30 cellular contexts compared by ENCODE assay signal in genomic region chr18:36365836-36366775, GRCh38.
DNase-seq lines count a peak whose midpoint lies in the region; ATAC-seq and TF ChIP-seq lines count a peak whose summit lies in the region.
"Had no signal": no experiment of that assay in that cellular context is flagged by ENCODE, and none has a peak within 500 bp of the region (broad histone marks: within the 10 kb centered on the region; RNA-seq: fewer than 3 reads in every experiment).

No MANE protein-coding gene starts in this region.

- peak overlapping the region; percentile 64 for H3K27ac ChIP-seq in left ventricle myocardium inferior (replicated peaks)
- H3K27ac ChIP-seq in coronary artery: peak overlapping the region; percentile 10 to 85
- H3K27ac ChIP-seq in PC-9: no peak overlapping the region
- H3K27ac ChIP-seq: BLaER1 had no signal

- no peaks in the 10 kb centered on the region for H3F3A ChIP-seq in PC-9 (ENCODE audit: insufficient read depth, low read depth)

- ATAC-seq in left cardiac atrium (no peak), HG02885 (IDR thresholded peaks at IDR 0.05; ENCODE audit: poor library complexity, unreplicated experiment) (peak; percentile 48), HG02610 (IDR thresholded peaks at IDR 0.05; ENCODE audit: unreplicated experiment) (no peak)
- ATAC-seq: GM23338; HepG2; naive thymus-derived CD8-positive, alpha-beta T cell; T-cell had no signal

- H3K27me3 ChIP-seq in left ventricle myocardium inferior (ENCODE audit: low read depth): no peaks in the 10 kb centered on the region
- no peaks in the 10 kb centered on the region for H3K27me3 ChIP-seq in PC-9 (ENCODE audit: insufficient read depth, low read depth)
- H3K27me3 ChIP-seq: BLaER1 had no signal

- POLR2A ChIA-PET in PC-9 (lab: Charles Lee; ENCODE audit: unreplicated experiment): no interaction called here

- no peak overlapping the region for H3K4me2 ChIP-seq in PC-9
- H3K4me2 ChIP-seq: BLaER1, GM23338 had no signal

- BruUV-seq in PC-9 (replicated peaks; lab: Mats Ljungman, UMichigan): no TSS peak

- H3K36me3 ChIP-seq in left ventricle myocardium inferior (no peaks in the 10 kb centered on the region), PC-9 (ENCODE audit: low read depth) (no peaks in the 10 kb centered on the region)
- H3K36me3 ChIP-seq: BLaER1 had no signal

- intact Hi-C loops in left ventricle myocardium inferior (cut with micrococcal nuclease): no loop called here
- intact Hi-C loops in left cardiac atrium (cut with DNase I): no loop called here
- intact Hi-C loops in PC-9 (cut with micrococcal nuclease; ENCODE audit: unreplicated experiment): no loop called here

- CTCF ChIA-PET in PC-9 (lab: Charles Lee): no interaction called here

- no peak overlapping the region for H3K4me3 ChIP-seq in left ventricle myocardium inferior
- no peak overlapping the region for H3K4me3 ChIP-seq in coronary artery
- H3K4me3 ChIP-seq in PC-9: no peak overlapping the region
- H3K4me3 ChIP-seq: BLaER1, GM23338 had no signal

- H4K20me1 ChIP-seq in PC-9 (ENCODE audit: insufficient read depth): no peaks in the 10 kb centered on the region
- H4K20me1 ChIP-seq: BLaER1 had no signal

- DNase-seq in left ventricle myocardium inferior (no peak), left cardiac atrium (no peak), coronary artery (ENCODE audit: low spot score) (no peak), NOMO-1 treated with DMSO at 0.1 percent for 48 hours (lab: John Stamatoyannopoulos, UW; ENCODE audit: unreplicated experiment) (no peak), NCI-H748 (lab: John Stamatoyannopoulos, UW; ENCODE audit: unreplicated experiment) (no peak), PC-9 (no peak)
- DNase-seq: ACHN; activated CD4-positive, alpha-beta T cell treated with anti-CD3 and anti-CD28 coated beads, Interleukin-2, amount 50 U/mL, for 48 hours; activated CD8-positive, alpha-beta memory T cell treated with anti-CD3 and anti-CD28 coated beads, Interleukin-2, amount 50 U/mL, for 4 hours; activated effector memory CD4-positive, alpha-beta T cell treated with Interleukin-2 at 50 U/mL for 16 hours; activated naive CD8-positive, alpha-beta T cell treated with anti-CD3 and anti-CD28 coated beads, Interleukin-2, amount 10 ng/mL, durations not matched to agents 7 days and 5 days; DMS79; effector CD4-positive, alpha-beta T cell; erythroblast; foreskin melanocyte; GF-D8; hippocampal formation; naive thymus-derived CD8-positive, alpha-beta T cell; NCI-H1092 treated with DMSO at 0.1 percent for 48 hours; NCI-H1930; NCI-H226; SHP77 treated with DMSO at 0.1 percent for 48 hours; small intestine; stimulated activated CD4-positive, alpha-beta T cell treated with anti-CD3 and anti-CD28 coated beads, Interleukin-1b, Interleukin-23, amount 100 ng/mL, for 48 hours; T-cell had no signal

- H3K4me1 ChIP-seq in left ventricle myocardium inferior (peaks cover 46% of the 10 kb centered on the region), PC-9 (replicated peaks; ENCODE audit: insufficient read depth) (no peaks in the 10 kb centered on the region)
- H3K4me1 ChIP-seq: BLaER1 had no signal

- no peak overlapping the region for H2AFZ ChIP-seq in PC-9
- H2AFZ ChIP-seq: GM23338 had no signal

- H3K9me3 ChIP-seq in left ventricle myocardium inferior (replicated peaks) (peaks cover 5% of the 10 kb centered on the region), PC-9 (ENCODE audit: insufficient read depth, low read depth) (no peaks in the 10 kb centered on the region)

- no peaks in the 10 kb centered on the region for H3K9me2 ChIP-seq in PC-9 (ENCODE audit: insufficient read depth)

- TF ChIP-seq CTCF in left ventricle myocardium inferior (IDR thresholded peaks at IDR 0.05; ENCODE audit: borderline replicate concordance): no peak
- TF ChIP-seq CTCF in coronary artery (IDR thresholded peaks at IDR 0.05): no peak
- no peak for TF ChIP-seq CTCF in PC-9 (conservative IDR thresholded peaks at IDR 0.05)

- H3K79me2 ChIP-seq in PC-9 (ENCODE audit: low read depth): no peaks in the 10 kb centered on the region
